In genomic region chr13:37225414-37226047, GRCh38 we compare ENCODE assay signal across 12 cellular contexts.
DNase-seq lines count a peak whose midpoint lies in the region; ATAC-seq and TF ChIP-seq lines count a peak whose summit lies in the region.
"Had no signal": no experiment of that assay in that cellular context is flagged by ENCODE, and none has a peak within 500 bp of the region (broad histone marks: within the 10 kb centered on the region; RNA-seq: fewer than 3 reads in every experiment).

No MANE protein-coding gene starts in this region.

- TF ChIP-seq POLR2A in heart left ventricle (IDR thresholded peaks at IDR 0.05) (no peak), thyroid gland (IDR thresholded peaks at IDR 0.05) (no peak)

- TF ChIP-seq CTCF in heart left ventricle (IDR thresholded peaks at IDR 0.05) = no peak
- TF ChIP-seq CTCF in thyroid gland (IDR thresholded peaks at IDR 0.05) = no peak

- no peaks in the 10 kb centered on the region for H3K4me1 ChIP-seq in heart left ventricle
- H3K4me1 ChIP-seq in subcutaneous abdominal adipose tissue (ENCODE audit: control insufficient read depth in 5 of 5, insufficient read depth in 5 of 5, low read length in 5 of 5) = no peaks in the 10 kb centered on the region
- no peaks in the 10 kb centered on the region for H3K4me1 ChIP-seq in thyroid gland
- H3K4me1 ChIP-seq: parathyroid adenoma had no signal

- ATAC-seq in heart left ventricle = peak; percentile 47 to 87 (median 62)
- ATAC-seq in GM18858 (IDR thresholded peaks at IDR 0.05; ENCODE audit: unreplicated experiment) = no peak

- no peak overlapping the region for H3K4me3 ChIP-seq in heart left ventricle
- H3K4me3 ChIP-seq in subcutaneous abdominal adipose tissue (ENCODE audit: low read depth in 1 of 5, low read length in 5 of 5) = no peak overlapping the region
- no peak overlapping the region for H3K4me3 ChIP-seq in thyroid gland (replicated peaks in 1 of 3)

- peak; percentile 27 for DNase-seq in GM04504 (ENCODE audit: low read depth)
- DNase-seq in astrocyte of the hippocampus (ENCODE audit: low read depth, low spot score) = peak; percentile 53
- no peak for DNase-seq in heart left ventricle
- no peak for DNase-seq in thyroid gland
- DNase-seq in mesenteric fat pad (ENCODE audit: low spot score) = no peak
- DNase-seq: activated CD4-positive, alpha-beta T cell treated with anti-CD3 and anti-CD28 coated beads for 4 hours; activated naive CD4-positive, alpha-beta T cell treated with anti-CD3 and anti-CD28 coated beads, Interleukin-2, amount 50 U/mL, for 16 hours; CD4-positive, alpha-beta memory T cell; stimulated activated CD4-positive, alpha-beta T cell treated with anti-CD3 and anti-CD28 coated beads, Interleukin-15, amount 100 ng/mL, for 24 hours had no signal

- H3K36me3 ChIP-seq in heart left ventricle = no peaks in the 10 kb centered on the region
- H3K36me3 ChIP-seq in subcutaneous abdominal adipose tissue (ENCODE audit: control insufficient read depth in 5 of 5, insufficient read depth in 5 of 5, low read length in 5 of 5) = no peaks in the 10 kb centered on the region
- no peaks in the 10 kb centered on the region for H3K36me3 ChIP-seq in thyroid gland

- H3K9me3 ChIP-seq in heart left ventricle = peaks cover 0 to 26% (median 4%) of the 10 kb centered on the region in 12 donors
- peaks cover 0 to 9% (median 2%) of the 10 kb centered on the region in 5 donors for H3K9me3 ChIP-seq in subcutaneous abdominal adipose tissue (ENCODE audit: control insufficient read depth in 5 of 5, low read length in 5 of 5)
- H3K9me3 ChIP-seq in thyroid gland = no peaks in the 10 kb centered on the region

- no peaks in the 10 kb centered on the region for H3K27me3 ChIP-seq in heart left ventricle
- H3K27me3 ChIP-seq in subcutaneous abdominal adipose tissue (ENCODE audit: control insufficient read depth in 5 of 5, insufficient read depth in 4 of 5, low read length in 5 of 5) = no peaks in the 10 kb centered on the region
- H3K27me3 ChIP-seq in thyroid gland = no peaks in the 10 kb centered on the region

- intact Hi-C loops in heart left ventricle (cut with DNase I) = no loop called here
- intact Hi-C loops in thyroid gland (cut with DNase I) = no loop called here

- no peak overlapping the region for H3K9ac ChIP-seq in subcutaneous abdominal adipose tissue (ENCODE audit: low read length in 5 of 5)
- H3K9ac ChIP-seq: parathyroid adenoma had no signal

- 52 to 72% (median 68%) methylated on average over 1 of the region's 1 CpG for WGBS in heart left ventricle, 4 donors
- 78 to 87% methylated on average over 1 of the region's 1 CpG for WGBS in thyroid gland, 2 donors

- H3K27ac ChIP-seq in heart left ventricle (peak overlapping the region in 7 of 12 donors; percentile 2 to 72 (median 58)), subcutaneous abdominal adipose tissue (ENCODE audit: low read depth, low read length) (peak overlapping the region; percentile 48), thyroid gland (no peak overlapping the region)
- H3K27ac ChIP-seq: parathyroid adenoma had no signal

Comparison
In these comparisons a context has a peak if more than half of its experiments do, and no peak if none do; other contexts are left out.
1. DNase-seq: peak in GM04504 (single experiment) and astrocyte of the hippocampus (single experiment); none in heart left ventricle (0 of 5), thyroid gland (0 of 2) and mesenteric fat pad (single experiment).
2. H3K27ac ChIP-seq: peak in heart left ventricle (7 of 12) and subcutaneous abdominal adipose tissue (single experiment); none in thyroid gland (0 of 3).